In the genomic region with DNA sequence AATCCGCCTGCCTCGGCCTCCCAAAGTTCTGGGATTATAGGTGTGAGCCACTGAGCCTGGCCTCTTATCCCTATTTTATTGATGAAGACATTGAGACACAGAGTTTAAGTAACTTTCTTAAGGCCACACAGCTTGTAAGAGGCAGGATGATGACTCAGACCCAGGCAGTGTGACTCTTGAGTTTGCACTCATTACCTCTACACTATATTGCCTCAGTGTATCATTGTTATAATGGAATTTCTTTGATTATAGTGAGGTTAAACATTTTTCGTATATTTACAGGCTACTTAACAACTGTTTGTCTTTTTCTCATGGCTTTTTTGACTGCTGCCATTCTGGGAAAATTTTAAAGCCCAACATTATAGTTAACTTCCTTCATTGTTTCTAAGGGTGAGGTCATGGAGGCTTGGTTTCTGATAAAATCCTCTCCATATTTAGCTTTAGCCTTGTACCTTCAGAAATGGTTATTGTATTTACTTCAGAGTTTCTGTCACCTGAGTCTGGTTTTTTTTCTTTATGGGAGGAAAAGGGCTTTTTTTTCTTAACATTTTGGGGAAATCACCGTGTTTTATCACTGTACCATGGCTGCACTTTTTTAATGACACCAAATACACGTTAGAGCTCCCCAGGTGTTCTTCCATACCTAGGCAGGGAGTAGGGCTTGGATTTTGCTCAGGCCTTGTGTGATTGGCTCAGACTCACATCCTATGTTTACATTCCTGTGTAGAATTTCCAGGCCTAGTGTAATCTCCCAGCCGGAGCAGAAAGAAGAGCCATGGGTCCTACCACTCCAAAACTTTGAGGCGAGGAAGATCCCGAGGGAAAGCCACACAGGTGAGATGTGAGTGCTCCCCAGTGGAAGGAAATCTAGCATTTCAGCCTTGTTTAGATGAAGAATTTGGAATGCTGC, we compare ENCODE assay signal across 11 cellular contexts. TPM values are rescaled to one million over a fixed set of nuclear protein-coding genes. Genes with fewer than 3 reads are reported as not detected.
A peak's percentile ranks its signal among the peaks of the same experiment; 100 is the strongest.
DNase-seq lines count a peak whose midpoint lies in the region; ATAC-seq and TF ChIP-seq lines count a peak whose summit lies in the region.
"Had no signal": no experiment of that assay in that cellular context is flagged by ENCODE, and none has a peak within 500 bp of the region (broad histone marks: within the 10 kb centered on the region; RNA-seq: fewer than 3 reads in every experiment).

No MANE protein-coding gene starts in this region.

- H3K4me1 ChIP-seq in Panc1 (ENCODE audit: control insufficient read depth, insufficient read depth, low read length): peaks cover 11% of the 10 kb centered on the region
- no peaks in the 10 kb centered on the region for H3K4me1 ChIP-seq in endodermal cell (ENCODE audit: control insufficient read depth, insufficient read depth, low read length)

- no peak overlapping the region for H3K9ac ChIP-seq in endodermal cell (ENCODE audit: extremely low read depth, low read length, poor library complexity, severe bottlenecking)

- no peaks in the 10 kb centered on the region for H3K27me3 Mint-ChIP-seq in activated T-cell treated with anti-CD3 and anti-CD28 coated beads, Interleukin-2, amount 50 U/mL, for 72 hours (ENCODE audit: low read depth)
- H3K27me3 Mint-ChIP-seq in endodermal cell (ENCODE audit: insufficient read depth): peaks cover 6% of the 10 kb centered on the region
- H3K27me3 Mint-ChIP-seq: naive B cell had no signal

- H3K27ac ChIP-seq in Panc1 (ENCODE audit: low read length) (no peak overlapping the region), endodermal cell (ENCODE audit: low read depth, low read length) (no peak overlapping the region)

- in situ Hi-C loops in Panc1 (cut with HindIII; ENCODE audit: low pct_unique_long_range_greater_than_20kb, low sequenced_read_pairs) (no loop called here), GM13976 (cut with MboI; ENCODE audit: low sequenced_read_pairs, unreplicated experiment) (no loop called here)

- no peak overlapping the region for H3K4me3 Mint-ChIP-seq in activated T-cell treated with anti-CD3 and anti-CD28 coated beads, Interleukin-2, amount 50 U/mL, for 72 hours
- no peak overlapping the region for H3K4me3 Mint-ChIP-seq in stimulated activated effector memory CD8-positive, alpha-beta T cell treated with anti-CD3 and anti-CD28 coated beads, Interleukin-12 subunit alpha, Interleukin-12 subunit beta, amount 100 ng/mL, for 72 hours
- H3K4me3 Mint-ChIP-seq in endodermal cell: no peak overlapping the region
- H3K4me3 Mint-ChIP-seq: naive B cell had no signal

- H3K36me3 ChIP-seq in Panc1 (ENCODE audit: control insufficient read depth, insufficient read depth, low read length) (no peaks in the 10 kb centered on the region), endodermal cell (ENCODE audit: control insufficient read depth, insufficient read depth, low read length) (no peaks in the 10 kb centered on the region)

- H3K36me3 Mint-ChIP-seq in activated T-cell treated with anti-CD3 and anti-CD28 coated beads, Interleukin-2, amount 50 U/mL, for 72 hours (ENCODE audit: insufficient read depth in 2 of 2): no peaks in the 10 kb centered on the region
- H3K36me3 Mint-ChIP-seq in stimulated activated effector memory CD8-positive, alpha-beta T cell treated with anti-CD3 and anti-CD28 coated beads, Interleukin-12 subunit alpha, Interleukin-12 subunit beta, amount 100 ng/mL, for 72 hours: no peaks in the 10 kb centered on the region
- H3K36me3 Mint-ChIP-seq in endodermal cell (ENCODE audit: low read depth): peaks cover 20% of the 10 kb centered on the region
- H3K36me3 Mint-ChIP-seq: naive B cell had no signal

- H3K27me3 ChIP-seq in Panc1 (ENCODE audit: control insufficient read depth, insufficient read depth, low read length) (no peaks in the 10 kb centered on the region), endodermal cell (ENCODE audit: control insufficient read depth, insufficient read depth, low read length, poor library complexity, severe bottlenecking) (no peaks in the 10 kb centered on the region)

- peak; percentile 50 to 60 for ATAC-seq in activated T-cell treated with anti-CD3 and anti-CD28 coated beads, Interleukin-2, amount 50 U/mL, for 72 hours (replicated peaks in 1 of 2)
- ATAC-seq in Panc1 (peak; percentile 55; the same call in 1 of the 2 replicates), esophagus mucosa (peak; percentile 60)
- peak; percentile 74 for ATAC-seq in stimulated activated effector memory CD8-positive, alpha-beta T cell treated with anti-CD3 and anti-CD28 coated beads, Interleukin-12 subunit alpha, Interleukin-12 subunit beta, amount 100 ng/mL, for 72 hours

- BruUV-seq in Panc1 (replicated peaks; lab: Mats Ljungman, UMichigan): no TSS peak

- H3K4me3 ChIP-seq in Panc1 (ENCODE audit: low read depth in 2 of 2, low read length in 2 of 2): no peak overlapping the region
- H3K4me3 ChIP-seq in endodermal cell (ENCODE audit: low read length): no peak overlapping the region

- no peak overlapping the region for H3K27ac Mint-ChIP-seq in activated T-cell treated with anti-CD3 and anti-CD28 coated beads, Interleukin-2, amount 50 U/mL, for 72 hours
- no peak overlapping the region for H3K27ac Mint-ChIP-seq in stimulated activated effector memory CD8-positive, alpha-beta T cell treated with anti-CD3 and anti-CD28 coated beads, Interleukin-12 subunit alpha, Interleukin-12 subunit beta, amount 100 ng/mL, for 72 hours
- no peak overlapping the region for H3K27ac Mint-ChIP-seq in endodermal cell

- no peaks in the 10 kb centered on the region for H3K9me3 ChIP-seq in Panc1 (ENCODE audit: control insufficient read depth, insufficient read depth, low read depth, low read length)
- H3K9me3 ChIP-seq in endodermal cell (ENCODE audit: control insufficient read depth, low read length): no peaks in the 10 kb centered on the region

- peaks cover 13% of the 10 kb centered on the region for H3K4me1 Mint-ChIP-seq in activated T-cell treated with anti-CD3 and anti-CD28 coated beads, Interleukin-2, amount 50 U/mL, for 72 hours (ENCODE audit: low read depth)
- H3K4me1 Mint-ChIP-seq in stimulated activated effector memory CD8-positive, alpha-beta T cell treated with anti-CD3 and anti-CD28 coated beads, Interleukin-12 subunit alpha, Interleukin-12 subunit beta, amount 100 ng/mL, for 72 hours: peaks cover 18% of the 10 kb centered on the region
- H3K4me1 Mint-ChIP-seq in endodermal cell: peaks cover 13% of the 10 kb centered on the region

- intact Hi-C loops in Panc1 (cut with micrococcal nuclease; ENCODE audit: unreplicated experiment): no loop called here

- no peak for TF ChIP-seq CTCF in Panc1 (IDR thresholded peaks at IDR 0.05)
- TF ChIP-seq CTCF in endodermal cell (conservative IDR thresholded peaks at IDR 0.05): no peak
- TF ChIP-seq CTCF in GM13976 (IDR thresholded peaks at IDR 0.05; ENCODE audit: borderline replicate concordance, control extremely low read depth, extremely low read depth, insufficient read depth, missing control alignments): no peak

- POLR2A ChIA-PET in Panc1 (lab: Charles Lee): interaction anchor here (0.6 kb wide), 1 partner anchor 83 kb away, joined by 5 read pairs; no protein-coding TSS in a partner anchor

- 88 to 94% methylated on average over 3 to 8 of the region's 8 CpGs for WGBS in endodermal cell (ENCODE audit: insufficient coverage in 1 of 2, insufficient read length in 1 of 2), 2 experiments

- H3K9me3 Mint-ChIP-seq in activated T-cell treated with anti-CD3 and anti-CD28 coated beads, Interleukin-2, amount 50 U/mL, for 72 hours: no peaks in the 10 kb centered on the region
- no peaks in the 10 kb centered on the region for H3K9me3 Mint-ChIP-seq in stimulated activated effector memory CD8-positive, alpha-beta T cell treated with anti-CD3 and anti-CD28 coated beads, Interleukin-12 subunit alpha, Interleukin-12 subunit beta, amount 100 ng/mL, for 72 hours
- H3K9me3 Mint-ChIP-seq in endodermal cell: peaks cover 18% of the 10 kb centered on the region
- H3K9me3 Mint-ChIP-seq: naive B cell had no signal

- CTCF ChIA-PET in Panc1 (lab: Charles Lee): interaction anchor here (0.7 kb wide), 1 partner anchor 171 kb away, joined by 3 read pairs; no protein-coding TSS in a partner anchor

- no peak for DNase-seq in activated T-cell treated with anti-CD3 and anti-CD28 coated beads, Interleukin-2, amount 50 U/mL, for 72 hours
- no peak for DNase-seq in activated T-cell treated with anti-CD3 and anti-CD28 coated beads, Interleukin-2, amount 50 U/mL, for 48 hours
- no peak for DNase-seq in Panc1 (ENCODE audit: low read depth, low spot score)
- DNase-seq in stimulated activated effector memory CD8-positive, alpha-beta T cell treated with anti-CD3 and anti-CD28 coated beads, Interleukin-12 subunit alpha, Interleukin-12 subunit beta, amount 100 ng/mL, for 72 hours (ENCODE audit: low spot score in 2 of 2): no peak
- DNase-seq in nucleus accumbens (lab: John Stamatoyannopoulos, UW): no peak
- DNase-seq in endodermal cell: no peak
- DNase-seq in GM13976 (ENCODE audit: low spot score): no peak
- DNase-seq: naive B cell, NCI-H1092 treated with DMSO at 0.1 percent for 48 hours, T1000 had no signal

RNA-seq across cellular contexts. Expression of a gene that starts 6.3 kb away (rescaled TPM):
- 1 to 10 TPM in 1 of 2 donors, under 1 TPM in 1; 0.60 to 2.7 TPM for total RNA-seq in activated T-cell treated with anti-CD3 and anti-CD28 coated beads, Interleukin-2, amount 50 U/mL, for 72 hours
- total RNA-seq in Panc1 (2021; ENCODE audit: unreplicated experiment): 5.2 TPM
- polyA plus RNA-seq in Panc1 (2012; ENCODE audit: insufficient read length): 2.4 TPM
- 2.4 TPM for total RNA-seq in esophagus mucosa
- total RNA-seq in endodermal cell: 1 to 10 TPM; 2.5 to 3.6 TPM
- polyA plus RNA-seq in endodermal cell (2013, experiment 1 of 2): 2.0 TPM
- polyA plus RNA-seq in endodermal cell (2013, experiment 2 of 2): 2.5 TPM

RNA-seq across cellular contexts. Expression of a gene that starts 29.7 kb away (rescaled TPM):
- total RNA-seq in activated T-cell treated with anti-CD3 and anti-CD28 coated beads, Interleukin-2, amount 50 U/mL, for 72 hours: 100 to 1,000 TPM; 177 to 184 TPM
- total RNA-seq in Panc1 (2021; ENCODE audit: unreplicated experiment): 228 TPM
- 144 TPM for polyA plus RNA-seq in Panc1 (2012; ENCODE audit: insufficient read length)
- total RNA-seq in esophagus mucosa: 157 TPM
- total RNA-seq in endodermal cell: 100 to 1,000 TPM in 1 of 2 donors, 10 to 100 TPM in 1; 94.4 to 124 TPM
- polyA plus RNA-seq in endodermal cell (2013, experiment 1 of 2): 48.6 TPM
- 59.3 TPM for polyA plus RNA-seq in endodermal cell (2013, experiment 2 of 2)
